ENCODE assay signal across 22 cellular contexts in genomic region chr14:66315098-66315497, GRCh38.
"Had no signal": no experiment of that assay in that cellular context is flagged by ENCODE, and none has a peak within 500 bp of the region (broad histone marks: within the 10 kb centered on the region; RNA-seq: fewer than 3 reads in every experiment).

No MANE protein-coding gene starts in this region.

- H3K27ac Mint-ChIP-seq: dendritic cell treated with granulocyte-macrophage colony-stimulating factor and Interleukin-4, amounts not matched to agents 40 ng/mL and 50 ng/mL, for 4 days; effector memory CD8-positive, alpha-beta T cell; mesothelial cell of epicardium; naive B cell had no signal

- H3K4me3 Mint-ChIP-seq: dendritic cell treated with granulocyte-macrophage colony-stimulating factor and Interleukin-4, amounts not matched to agents 40 ng/mL and 50 ng/mL, for 4 days; effector memory CD8-positive, alpha-beta T cell; mesothelial cell of epicardium; naive B cell had no signal

- H3K4me1 ChIP-seq: foreskin keratinocyte, left lung, lower lobe of right lung had no signal

- H3K36me3 ChIP-seq: esophagus muscularis mucosa, heart right ventricle, left lung, lower lobe of right lung had no signal

- FAIRE-seq: colon, endothelial cell of umbilical vein, frontal cortex, islet of Langerhans, keratinocyte had no signal

- DNase-seq: effector CD8-positive, alpha-beta T cell; effector memory CD8-positive, alpha-beta T cell; foreskin keratinocyte; head of caudate nucleus; heart right ventricle; hippocampal formation; left cardiac atrium; left lung; left ventricle myocardium superior; lower lobe of right lung; mesenchymal stem cell; mucosa of descending colon; naive B cell had no signal

- H3K27me3 ChIP-seq: esophagus muscularis mucosa, heart right ventricle, left lung had no signal

- H3K36me3 Mint-ChIP-seq: mesothelial cell of epicardium had no signal

- H3K9me3 ChIP-seq: mucosa of descending colon had no signal

- H3K4me3 ChIP-seq: coronary artery, esophagus muscularis mucosa, heart right ventricle, left lung, lower lobe of right lung, mucosa of descending colon had no signal

- H3K27me3 Mint-ChIP-seq: dendritic cell treated with granulocyte-macrophage colony-stimulating factor and Interleukin-4, amounts not matched to agents 40 ng/mL and 50 ng/mL, for 4 days had no signal

- H3K4me1 Mint-ChIP-seq: mesothelial cell of epicardium, naive B cell had no signal

- H3K27ac ChIP-seq: coronary artery, esophagus muscularis mucosa, foreskin keratinocyte, heart right ventricle, left lung, lower lobe of right lung had no signal

- ATAC-seq: effector memory CD8-positive, alpha-beta T cell; foreskin keratinocyte; heart right ventricle; left cardiac atrium; left lung; left ventricle myocardium superior; lower lobe of right lung; mucosa of descending colon had no signal
